Comparison of ENCODE assay signal across 9 cellular contexts in the genomic region with DNA sequence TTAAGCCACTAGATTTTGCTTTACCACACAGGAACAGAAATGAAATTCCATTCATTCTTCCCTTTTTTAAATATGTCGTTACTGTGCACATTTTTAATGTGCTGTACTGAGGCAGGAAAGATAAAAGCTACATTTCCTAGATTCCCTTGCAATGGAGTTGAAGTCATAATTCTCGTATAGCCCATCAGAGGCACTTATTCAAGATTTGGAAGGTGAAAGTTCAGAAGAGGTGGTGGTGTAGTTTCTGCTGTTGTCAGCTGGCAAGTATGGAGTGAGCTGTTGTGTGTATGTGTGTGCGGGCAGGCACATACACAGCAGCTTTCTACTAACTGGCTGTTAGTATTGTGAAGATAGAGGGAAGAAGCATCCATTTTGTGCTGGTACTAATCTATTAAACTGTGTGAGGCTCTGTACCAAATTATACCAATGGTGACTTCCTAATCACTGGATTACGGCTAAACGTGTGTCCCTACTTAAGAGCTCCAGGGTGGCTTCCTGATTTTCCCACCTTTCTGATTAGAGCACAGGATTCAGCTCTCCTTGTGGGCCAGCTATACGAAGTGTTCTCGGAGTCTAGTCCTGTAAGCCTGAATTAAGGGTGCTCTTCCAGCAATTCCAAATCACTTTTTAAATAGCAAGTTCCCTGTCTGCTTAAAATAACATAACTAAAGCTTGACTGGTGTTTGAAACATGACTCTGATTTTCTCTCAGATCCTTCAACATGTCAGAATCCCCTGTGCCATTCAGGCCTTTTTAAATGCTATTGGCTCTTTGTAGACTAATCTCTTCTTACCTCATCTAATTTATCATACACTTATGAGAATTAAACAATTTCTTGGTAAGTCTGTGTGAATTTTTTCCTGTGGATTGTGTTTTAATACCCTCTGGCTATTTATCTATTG. TPM values are rescaled to one million over a fixed set of nuclear protein-coding genes. Genes with fewer than 3 reads are reported as not detected.
A peak's percentile ranks its signal among the peaks of the same experiment; 100 is the strongest.
DNase-seq lines count a peak whose midpoint lies in the region; ATAC-seq, FAIRE-seq and TF ChIP-seq lines count a peak whose summit lies in the region.
"Had no signal": no experiment of that assay in that cellular context is flagged by ENCODE, and none has a peak within 500 bp of the region (broad histone marks: within the 10 kb centered on the region; RNA-seq: fewer than 3 reads in every experiment).

No MANE protein-coding gene starts in this region.

- peak; percentile 81 for FAIRE-seq in GM12891 (lab: Jason Lieb, UNC)

- H3K27ac ChIP-seq in fibroblast of lung (ENCODE audit: insufficient read depth, low read length) (peak overlapping the region; percentile 59), RWPE1 (no peak overlapping the region)
- H3K27ac ChIP-seq: foreskin keratinocyte had no signal

- TF ChIP-seq POLR2A in GM12891 (IDR thresholded peaks at IDR 0.05; ENCODE audit: low read depth, low read length): no peak

- H3K79me2 ChIP-seq in fibroblast of lung (ENCODE audit: control insufficient read depth, insufficient read depth, low read length): peaks cover 64% of the 10 kb centered on the region

- POLR2A ChIA-PET in RWPE1 (lab: Yijun Ruan, JAX; ENCODE audit: low non-redundant PET): interaction anchor here (0.7 kb wide), 1 partner anchor 24 kb away, joined by 7 read pairs; no protein-coding TSS in a partner anchor

- DNase-seq in GM12891 (ENCODE audit: insufficient read length, low spot score) (no peak), SW480 (ENCODE audit: low spot score) (peak; percentile 5), fibroblast of lung (ENCODE audit: low read depth in 2 of 2) (peak; percentile 51 to 82), retinal pigment epithelial cell (ENCODE audit: low read depth) (peak; percentile 20), retina (no peak), RWPE1 (ENCODE audit: low spot score) (no peak)
- DNase-seq: foreskin keratinocyte, NCI-H2107 had no signal

- peak overlapping the region; percentile 33 for H2AFZ ChIP-seq in fibroblast of lung (ENCODE audit: low read length)

- CTCF ChIA-PET in RWPE1 (lab: Yijun Ruan, JAX): no interaction called here

- H4K20me1 ChIP-seq in fibroblast of lung (ENCODE audit: control insufficient read depth, extremely low read depth, insufficient read depth, low read length): no peaks in the 10 kb centered on the region

- H3K4me3 ChIP-seq in fibroblast of lung (replicated peaks in 1 of 4; ENCODE audit: control extremely low read depth in 1 of 4, insufficient read depth in 1 of 4, low read depth in 3 of 4, low read length in 4 of 4) (peak overlapping the region in 3 of 4 experiments; percentile 1 to 30 (median 12)), retinal pigment epithelial cell (ENCODE audit: low read length) (peak overlapping the region; percentile 0)

- peaks cover 2% of the 10 kb centered on the region for H3K4me1 ChIP-seq in fibroblast of lung (ENCODE audit: control insufficient read depth, extremely low read depth, insufficient read depth, low read length)

- TF ChIP-seq CTCF in fibroblast of lung (conservative IDR thresholded peaks at IDR 0.05 in 1 of 2, IDR thresholded peaks at IDR 0.05 in 1 of 2; ENCODE audit: low read depth in 1 of 2, low read length in 2 of 2): no peak
- no peak for TF ChIP-seq CTCF in retinal pigment epithelial cell (conservative IDR thresholded peaks at IDR 0.05; ENCODE audit: low read depth, low read length)
- no peak for TF ChIP-seq CTCF in RWPE1 (conservative IDR thresholded peaks at IDR 0.05; ENCODE audit: low read depth)

- H3K4me2 ChIP-seq in fibroblast of lung (ENCODE audit: extremely low read depth, insufficient read depth, low read length): peak overlapping the region; percentile 70

- H3K9me3 ChIP-seq in fibroblast of lung (ENCODE audit: control insufficient read depth, insufficient read depth, low read depth, low read length): no peaks in the 10 kb centered on the region

- no peak for ATAC-seq in GM19397 (IDR thresholded peaks at IDR 0.05; ENCODE audit: unreplicated experiment)
- ATAC-seq: foreskin keratinocyte had no signal

- H3K36me3 ChIP-seq in fibroblast of lung (ENCODE audit: control insufficient read depth, insufficient read depth, low read length): no peaks in the 10 kb centered on the region

- no peaks in the 10 kb centered on the region for H3K27me3 ChIP-seq in fibroblast of lung (ENCODE audit: control insufficient read depth, insufficient read depth, low read length)
- H3K27me3 ChIP-seq: foreskin keratinocyte had no signal

- peak overlapping the region; percentile 37 for H3K9ac ChIP-seq in fibroblast of lung (ENCODE audit: insufficient read depth, low read length)

TF ChIP-seq in GM12891, 5 proteins besides CTCF, POLR2A, EP300 and RAD21:
- no peak for TF ChIP-seq POU2F2 (IDR thresholded peaks at IDR 0.05; ENCODE audit: low read depth, low read length)
- no peak for TF ChIP-seq TAF1 (IDR thresholded peaks at IDR 0.05; ENCODE audit: low read depth, low read length)
- no peak for TF ChIP-seq POLR2AphosphoS5 (IDR thresholded peaks at IDR 0.05; ENCODE audit: low read depth, low read length)
- no peak for TF ChIP-seq SPI1 (IDR thresholded peaks at IDR 0.05; ENCODE audit: low read depth, low read length)
- no peak for TF ChIP-seq PAX5 (IDR thresholded peaks at IDR 0.05; ENCODE audit: insufficient read depth, low read length, severe bottlenecking)

RNA-seq across cellular contexts. Expression of a gene that starts 43.8 kb away (rescaled TPM):
- 23.5 TPM for polyA plus RNA-seq in GM12891 (2012; ENCODE audit: low read depth, missing spikeins)
- total RNA-seq in fibroblast of lung: 57.5 and 74.0 TPM in 2 replicates
- polyA plus RNA-seq in fibroblast of lung: 46.9 and 47.8 TPM in 2 replicates
- 28.1 and 29.9 TPM in 2 replicates for polyA plus RNA-seq in fibroblast of lung (2012)
- 28.2 and 30.0 TPM in 2 replicates for polyA minus RNA-seq in fibroblast of lung (ENCODE audit: low replicate concordance)

Comparison
In these comparisons a context has a peak if more than half of its experiments do, and no peak if none do; other contexts are left out.
1. DNase-seq: peak in SW480 (single experiment), fibroblast of lung (2 of 2) and retinal pigment epithelial cell (single experiment); none in GM12891 (single experiment), retina (single experiment) and RWPE1 (single experiment).